ENCODE assay signal across 8 cellular contexts in genomic region chr16:56999409-57000270, GRCh38. TPM values are rescaled to one million over a fixed set of nuclear protein-coding genes. Genes with fewer than 3 reads are reported as not detected.
A peak's percentile ranks its signal among the peaks of the same experiment; 100 is the strongest.
DNase-seq lines count a peak whose midpoint lies in the region; TF ChIP-seq lines count a peak whose summit lies in the region.

No MANE protein-coding gene starts in this region.

- no TSS peak for BruUV-seq in PC-9 (replicated peaks; lab: Mats Ljungman, UMichigan)

- H3K4me3 ChIP-seq in PC-9 (no peak overlapping the region), skeletal muscle satellite cell (ENCODE audit: low read length) (peak overlapping the region; percentile 26)

- TF ChIP-seq CTCF in GM13976 (IDR thresholded peaks at IDR 0.05; ENCODE audit: borderline replicate concordance, control extremely low read depth, extremely low read depth, insufficient read depth, missing control alignments), result no peak
- TF ChIP-seq CTCF in PC-9 (conservative IDR thresholded peaks at IDR 0.05), result no peak

- H3K4me2 ChIP-seq in PC-9, result peak overlapping the region; percentile 8; the same call in 1 of the 2 replicates
- no peak overlapping the region for H3K4me2 ChIP-seq in skeletal muscle satellite cell (ENCODE audit: low read length)

- POLR2A ChIA-PET in PC-9 (lab: Charles Lee; ENCODE audit: unreplicated experiment), result no interaction called here

- H3K36me3 ChIP-seq in PC-9 (ENCODE audit: low read depth) (no peaks in the 10 kb centered on the region), skeletal muscle satellite cell (ENCODE audit: insufficient read depth, low read length) (no peaks in the 10 kb centered on the region)

- no peaks in the 10 kb centered on the region for H3K9me2 ChIP-seq in PC-9 (ENCODE audit: insufficient read depth)

- H3K27me3 ChIP-seq in PC-9 (ENCODE audit: insufficient read depth, low read depth) (no peaks in the 10 kb centered on the region), skeletal muscle satellite cell (ENCODE audit: control insufficient read depth, insufficient read depth, low read length) (no peaks in the 10 kb centered on the region)

- H3K79me2 ChIP-seq in PC-9 (ENCODE audit: low read depth), result no peaks in the 10 kb centered on the region

- no peak overlapping the region for H2AFZ ChIP-seq in PC-9

- peak; percentile 63 for DNase-seq in GM13976 (ENCODE audit: low spot score)
- no peak for DNase-seq in PC-9
- peak; percentile 35 for DNase-seq in effector CD8-positive, alpha-beta T cell (lab: John Stamatoyannopoulos, UW)
- no peak for DNase-seq in GDM1 (lab: John Stamatoyannopoulos, UW)
- DNase-seq in 8988T, result no peak
- no peak for DNase-seq in erythroblast (lab: John Stamatoyannopoulos, UW)
- DNase-seq in germinal center (ENCODE audit: low spot score), result no peak

- CTCF ChIA-PET in PC-9 (lab: Charles Lee), result no interaction called here

- H3K9me3 ChIP-seq in PC-9 (ENCODE audit: insufficient read depth, low read depth) (no peaks in the 10 kb centered on the region), skeletal muscle satellite cell (replicated peaks; ENCODE audit: low read length) (no peaks in the 10 kb centered on the region)

- intact Hi-C loops in PC-9 (cut with micrococcal nuclease; ENCODE audit: unreplicated experiment), result no loop called here

- H4K20me1 ChIP-seq in PC-9 (ENCODE audit: insufficient read depth), result no peaks in the 10 kb centered on the region

- H3K27ac ChIP-seq in PC-9, result peak overlapping the region; percentile 77

- no peaks in the 10 kb centered on the region for H3F3A ChIP-seq in PC-9 (ENCODE audit: insufficient read depth, low read depth)

- in situ Hi-C loops in GM13976 (cut with MboI; ENCODE audit: low sequenced_read_pairs, unreplicated experiment), result no loop called here

- H3K4me1 ChIP-seq in PC-9 (replicated peaks; ENCODE audit: insufficient read depth) (peaks cover 16% of the 10 kb centered on the region), skeletal muscle satellite cell (ENCODE audit: control insufficient read depth, insufficient read depth, low read length) (peaks cover 23% of the 10 kb centered on the region)

- peak overlapping the region; percentile 61 for H3K9ac ChIP-seq in skeletal muscle satellite cell (ENCODE audit: low read depth, low read length)

- no peak for TF ChIP-seq POLR2A in erythroblast (IDR thresholded peaks at IDR 0.05; ENCODE audit: low read length)

RNA-seq across cellular contexts. Expression of gene NLRC5, which starts 10.3 kb away (rescaled TPM):
- 21.9 and 29.7 TPM in 2 replicates for total RNA-seq in PC-9 (2021)
- 20.3 and 25.6 TPM in 2 replicates for total RNA-seq in skeletal muscle satellite cell (2012; rRNA removed)

RNA-seq across cellular contexts. Expression of gene CETP, which starts 37.9 kb away (rescaled TPM):
- not detected in 2 replicates for total RNA-seq in PC-9 (2021)
- total RNA-seq in skeletal muscle satellite cell (2012; rRNA removed), result not detected in 2 replicates

Comparison
In these comparisons a context has a peak if more than half of its experiments do, and no peak if none do; other contexts are left out.
1. DNase-seq: peak in GM13976 (single experiment) and effector CD8-positive, alpha-beta T cell (single experiment); none in PC-9 (0 of 2), GDM1 (single experiment), 8988T (single experiment), erythroblast (0 of 2) and germinal center (single experiment).